22 cellular contexts compared by ENCODE assay signal in the genomic region with DNA sequence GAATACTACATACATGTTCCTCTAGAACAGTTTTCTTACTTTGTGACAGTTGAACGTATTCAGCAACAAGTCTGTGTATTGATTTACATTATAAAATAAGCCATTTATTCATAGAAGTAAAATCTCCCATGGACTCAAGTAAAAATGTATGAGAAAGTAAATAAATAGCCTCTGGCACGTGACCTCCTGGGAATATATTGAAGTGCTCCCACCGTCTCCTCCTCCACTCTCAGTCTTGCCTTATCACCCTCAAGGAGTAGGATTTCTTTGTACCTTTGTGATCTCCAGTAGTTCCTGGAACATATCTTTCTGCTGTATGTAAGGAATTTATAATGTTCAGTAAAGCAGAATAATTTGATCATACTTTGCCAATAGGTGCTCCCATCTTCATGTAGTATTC.
DNase-seq lines count a peak whose midpoint lies in the region; ATAC-seq and TF ChIP-seq lines count a peak whose summit lies in the region.
"Had no signal": no experiment of that assay in that cellular context is flagged by ENCODE, and none has a peak within 500 bp of the region (broad histone marks: within the 10 kb centered on the region; RNA-seq: fewer than 3 reads in every experiment).

No MANE protein-coding gene starts in this region.

- H3K4me2 ChIP-seq in PC-9: no peak overlapping the region
- H3K4me2 ChIP-seq: A549 had no signal

- H3K4me3 Mint-ChIP-seq in activated naive CD8-positive, alpha-beta T cell: no peak overlapping the region
- no peak overlapping the region for H3K4me3 Mint-ChIP-seq in activated naive CD8-positive, alpha-beta T cell treated with anti-CD3 and anti-CD28 coated beads for 36 hours
- no peak overlapping the region for H3K4me3 Mint-ChIP-seq in effector memory CD8-positive, alpha-beta T cell

- BruUV-seq in PC-9 (replicated peaks; lab: Mats Ljungman, UMichigan): no TSS peak

- peaks cover 10% of the 10 kb centered on the region; the same call in 1 of the 2 replicates for H3K4me1 ChIP-seq in PC-9 (replicated peaks; ENCODE audit: insufficient read depth)

- no peaks in the 10 kb centered on the region for H3K9me2 ChIP-seq in PC-9 (ENCODE audit: insufficient read depth)

- H3K36me3 Mint-ChIP-seq in activated naive CD8-positive, alpha-beta T cell: peaks cover 3% of the 10 kb centered on the region
- H3K36me3 Mint-ChIP-seq in activated naive CD8-positive, alpha-beta T cell treated with anti-CD3 and anti-CD28 coated beads for 36 hours: no peaks in the 10 kb centered on the region
- H3K36me3 Mint-ChIP-seq in effector memory CD8-positive, alpha-beta T cell (ENCODE audit: insufficient read depth): no peaks in the 10 kb centered on the region

- H3K27ac ChIP-seq in PC-9: 0 out of 2 replicates have a peak overlapping the region, but pooled peaks have one; percentile 22
- H3K27ac ChIP-seq: A549 had no signal

- H3K27ac Mint-ChIP-seq in activated naive CD8-positive, alpha-beta T cell: peak overlapping the region; percentile 64
- no peak overlapping the region for H3K27ac Mint-ChIP-seq in activated naive CD8-positive, alpha-beta T cell treated with anti-CD3 and anti-CD28 coated beads for 36 hours
- H3K27ac Mint-ChIP-seq in effector memory CD8-positive, alpha-beta T cell: peak overlapping the region; percentile 18 to 23
- H3K27ac Mint-ChIP-seq: IgD-negative memory B cell had no signal

- H3K27me3 ChIP-seq in PC-9 (ENCODE audit: insufficient read depth, low read depth): no peaks in the 10 kb centered on the region
- H3K27me3 ChIP-seq: BLaER1 treated with 17β-estradiol and CSF1 and Interleukin-3, amounts not matched to agents 10 nM and 100 nM had no signal

- H3K9me3 ChIP-seq in PC-9 (ENCODE audit: insufficient read depth, low read depth): no peaks in the 10 kb centered on the region
- H3K9me3 ChIP-seq: A549; BLaER1 treated with 17β-estradiol and CSF1 and Interleukin-3, amounts not matched to agents 10 nM and 100 nM had no signal

- no peak overlapping the region for H3K4me3 ChIP-seq in PC-9
- H3K4me3 ChIP-seq: A549; BLaER1 treated with 17β-estradiol and CSF1 and Interleukin-3, amounts not matched to agents 10 nM and 100 nM had no signal

- no peaks in the 10 kb centered on the region for H3K9me3 Mint-ChIP-seq in activated naive CD8-positive, alpha-beta T cell (ENCODE audit: low read depth)
- H3K9me3 Mint-ChIP-seq in activated naive CD8-positive, alpha-beta T cell treated with anti-CD3 and anti-CD28 coated beads for 36 hours: no peaks in the 10 kb centered on the region
- no peaks in the 10 kb centered on the region for H3K9me3 Mint-ChIP-seq in effector memory CD8-positive, alpha-beta T cell
- H3K9me3 Mint-ChIP-seq: IgD-negative memory B cell had no signal

- intact Hi-C loops in PC-9 (cut with micrococcal nuclease; ENCODE audit: unreplicated experiment): no loop called here

- H3K79me2 ChIP-seq in PC-9 (ENCODE audit: low read depth): peaks cover 18% of the 10 kb centered on the region

- no peak for TF ChIP-seq CTCF in PC-9 (conservative IDR thresholded peaks at IDR 0.05)

- H3K4me1 Mint-ChIP-seq in activated naive CD8-positive, alpha-beta T cell (ENCODE audit: low read depth): peaks cover 47% of the 10 kb centered on the region
- peaks cover 31% of the 10 kb centered on the region for H3K4me1 Mint-ChIP-seq in activated naive CD8-positive, alpha-beta T cell treated with anti-CD3 and anti-CD28 coated beads for 36 hours
- peaks cover 11 to 24% of the 10 kb centered on the region in 2 donors for H3K4me1 Mint-ChIP-seq in effector memory CD8-positive, alpha-beta T cell (ENCODE audit: low read depth in 2 of 2)

- H3F3A ChIP-seq in PC-9 (ENCODE audit: insufficient read depth, low read depth): peaks cover 30% of the 10 kb centered on the region

- no peaks in the 10 kb centered on the region for H3K27me3 Mint-ChIP-seq in activated naive CD8-positive, alpha-beta T cell
- no peaks in the 10 kb centered on the region for H3K27me3 Mint-ChIP-seq in activated naive CD8-positive, alpha-beta T cell treated with anti-CD3 and anti-CD28 coated beads for 36 hours
- no peaks in the 10 kb centered on the region for H3K27me3 Mint-ChIP-seq in effector memory CD8-positive, alpha-beta T cell
- H3K27me3 Mint-ChIP-seq: IgD-negative memory B cell had no signal

- H4K20me1 ChIP-seq in PC-9 (ENCODE audit: insufficient read depth): no peaks in the 10 kb centered on the region

- no peak for ATAC-seq in effector memory CD8-positive, alpha-beta T cell (replicated peaks)
- ATAC-seq in HG02973 (IDR thresholded peaks at IDR 0.05; ENCODE audit: unreplicated experiment) (no peak), HG03571 (IDR thresholded peaks at IDR 0.05; ENCODE audit: unreplicated experiment) (no peak)
- ATAC-seq: A549, SK-N-SH treated with all-trans-retinoic acid at 6 μM for 48 hours had no signal

- no peak for DNase-seq in activated naive CD8-positive, alpha-beta T cell treated with anti-CD3 and anti-CD28 coated beads for 36 hours
- no peak for DNase-seq in PC-9
- DNase-seq in effector memory CD8-positive, alpha-beta T cell: no peak
- DNase-seq in putamen (ENCODE audit: low spot score): no peak
- DNase-seq: DMS79 treated with DMSO at 0.1 percent for 48 hours; H7; MM.1S; NCI-H1092; NCI-H1436 treated with DMSO at 0.1 percent for 48 hours; NCI-H2029; NCI-H2171 treated with DMSO at 0.1 percent for 48 hours; NCI-H510A; NCI-H748 treated with DMSO at 0.1 percent for 48 hours; NK-92 treated with Interleukin-12 subunit alpha and Interleukin-12 subunit beta, amount 100 ng/mL, for 24 hours; SIG-M5 had no signal

- POLR2A ChIA-PET in PC-9 (lab: Charles Lee; ENCODE audit: unreplicated experiment): no interaction called here

- no peak overlapping the region for H2AFZ ChIP-seq in PC-9

- H3K36me3 ChIP-seq in PC-9 (ENCODE audit: low read depth): no peaks in the 10 kb centered on the region

- CTCF ChIA-PET in PC-9 (lab: Charles Lee): no interaction called here
